8 cellular contexts compared by ENCODE assay signal in the genomic region with DNA sequence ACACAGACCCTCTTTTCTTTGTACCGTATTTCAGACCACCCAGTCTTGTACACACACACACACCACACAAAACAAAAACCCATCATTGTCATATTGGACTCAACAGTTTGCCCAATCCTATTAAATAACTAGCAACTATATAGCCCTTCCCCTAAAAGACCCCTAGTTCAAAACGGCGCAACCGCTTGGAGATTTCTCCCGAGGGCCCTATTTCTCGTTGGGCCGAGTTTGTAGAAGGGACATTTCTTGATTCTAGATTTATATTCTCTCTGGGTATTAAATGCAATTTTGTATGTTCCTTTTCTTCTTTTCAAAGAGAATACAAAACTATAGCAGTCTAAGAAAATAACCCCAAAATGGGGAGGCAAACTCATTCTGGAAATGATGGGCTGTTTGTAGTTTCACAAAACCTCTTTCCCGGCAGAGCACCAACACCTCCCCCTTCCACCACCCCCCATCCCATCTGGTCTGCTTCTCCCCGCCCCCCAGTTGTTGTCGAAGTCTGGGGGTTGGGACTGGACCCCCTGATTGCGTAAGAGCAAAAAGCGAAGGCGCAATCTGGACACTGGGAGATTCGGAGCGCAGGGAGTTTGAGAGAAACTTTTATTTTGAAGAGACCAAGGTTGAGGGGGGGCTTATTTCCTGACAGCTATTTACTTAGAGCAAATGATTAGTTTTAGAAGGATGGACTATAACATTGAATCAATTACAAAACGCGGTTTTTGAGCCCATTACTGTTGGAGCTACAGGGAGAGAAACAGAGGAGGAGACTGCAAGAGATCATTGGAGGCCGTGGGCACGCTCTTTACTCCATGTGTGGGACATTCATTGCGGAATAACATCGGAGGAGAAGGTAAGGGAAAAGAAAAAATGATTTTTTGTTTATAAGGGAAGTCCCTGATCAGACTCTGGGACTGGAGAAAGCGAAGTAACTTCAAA.
DNase-seq lines count a peak whose midpoint lies in the region; ATAC-seq lines count a peak whose summit lies in the region.

A gene (plus strand): TSS at position 731 of the 939 bp plus-strand sequence. CDS start 29,476 bp downstream, outside the sequence.

- no peak within 1 kb of the TSS for H3K27ac ChIP-seq in iPS-18a (ENCODE audit: low read length)
- H3K27ac ChIP-seq in skin epidermis: peak within 1 kb of the TSS in 20 of 21 experiments; percentile 7 to 83 (median 67)

- H3K27me3 ChIP-seq in HAP-1 (ENCODE audit: low read depth): peaks cover 32% of the 10 kb centered on the region
- H3K27me3 ChIP-seq in iPS-18a (ENCODE audit: control insufficient read depth, insufficient read depth, low read length): peaks cover 95% of the 10 kb centered on the region

- no peak within 1 kb of the TSS for H3K9ac ChIP-seq in iPS-18a (ENCODE audit: low read length)

- DNase-seq in HAP-1 (ENCODE audit: low spot score in 2 of 2) (peak; percentile 63 to 75), amniotic epithelial cell (ENCODE audit: low read depth) (peak; percentile 97)
- no peak for DNase-seq in activated CD4-positive, alpha-beta T cell treated with anti-CD3 and anti-CD28 coated beads, Interleukin-2, amount 50 U/mL, for 1 hour

- in situ Hi-C loops in HAP-1 (cut with MboI; ENCODE audit: low sequenced_read_pairs): loop anchor here (5.0 to 25.0 kb wide), 6 partner anchors 322 to 1992 kb away; a partner anchor contains a TSS

- H3K36me3 ChIP-seq in HAP-1 (replicated peaks): no peaks in the 10 kb centered on the region
- no peaks in the 10 kb centered on the region for H3K36me3 ChIP-seq in iPS-18a (ENCODE audit: control insufficient read depth, low read depth, low read length)

- no peak for ATAC-seq in GM21526 (IDR thresholded peaks at IDR 0.05; ENCODE audit: low FRiP score, unreplicated experiment)
- no peak for ATAC-seq in GM19452 (IDR thresholded peaks at IDR 0.05; ENCODE audit: unreplicated experiment)
- ATAC-seq in HG03378 (IDR thresholded peaks at IDR 0.05; ENCODE audit: unreplicated experiment): no peak

- H3K4me3 ChIP-seq in HAP-1 (peak within 1 kb of the TSS; percentile 55), iPS-18a (ENCODE audit: low read length) (peak within 1 kb of the TSS; percentile 70), skin epidermis (peak within 1 kb of the TSS; percentile 22 to 51 (median 30))

- H3K4me1 ChIP-seq in HAP-1 (peaks cover 27% of the 10 kb centered on the region), iPS-18a (ENCODE audit: control insufficient read depth, low read depth, low read length) (peaks cover 39% of the 10 kb centered on the region)

- H3K9me3 ChIP-seq in HAP-1: peaks cover 5% of the 10 kb centered on the region; the same call in 1 of the 2 replicates
- no peaks in the 10 kb centered on the region for H3K9me3 ChIP-seq in iPS-18a (ENCODE audit: control insufficient read depth, low read depth, low read length)
